17 cellular contexts compared by ENCODE assay signal in the genomic region with DNA sequence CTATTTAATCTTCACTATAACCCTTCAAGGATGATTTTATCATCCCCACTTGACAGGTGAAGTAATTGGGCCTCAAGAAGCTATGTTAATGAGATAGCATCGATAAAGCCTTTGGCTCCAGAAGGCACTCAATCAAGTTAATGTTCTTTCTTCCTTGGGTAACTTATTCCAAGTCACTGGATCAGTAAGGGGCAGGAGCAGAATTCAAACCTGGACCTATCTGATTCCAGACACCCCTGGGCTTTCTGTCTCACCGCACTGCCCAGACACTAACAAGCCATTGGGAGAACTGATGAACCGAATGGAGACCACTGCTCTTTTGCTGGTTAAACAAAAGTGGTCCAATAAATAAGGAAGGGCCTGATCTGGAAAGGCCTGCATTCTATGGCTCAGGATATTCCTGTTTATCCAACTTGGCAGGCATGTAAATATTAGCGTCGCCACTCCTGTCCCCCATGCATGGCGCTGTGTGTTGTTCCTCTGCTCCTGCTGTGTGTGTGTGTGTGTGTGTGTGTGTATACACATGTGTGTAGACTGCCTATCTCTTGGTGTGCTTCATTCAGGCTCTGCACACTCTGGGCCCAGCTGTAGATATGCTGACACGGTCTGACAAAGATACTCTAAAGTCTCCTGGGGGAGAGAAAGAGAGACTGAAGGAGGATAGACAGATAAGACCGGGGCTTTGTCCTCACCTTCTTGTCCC. TPM values are rescaled to one million over a fixed set of nuclear protein-coding genes. Genes with fewer than 3 reads are reported as not detected.
DNase-seq lines count a peak whose midpoint lies in the region; ATAC-seq, FAIRE-seq and TF ChIP-seq lines count a peak whose summit lies in the region.
"Had no signal": no experiment of that assay in that cellular context is flagged by ENCODE, and none has a peak within 500 bp of the region (broad histone marks: within the 10 kb centered on the region; RNA-seq: fewer than 3 reads in every experiment).

No MANE protein-coding gene starts in this region.

- no peak overlapping the region for H3K4me3 ChIP-seq in AG04450 (ENCODE audit: low read depth, low read length)
- H3K4me3 ChIP-seq in sigmoid colon, result peak overlapping the region; percentile 1 to 82 (median 74)
- H3K4me3 ChIP-seq: GM23248, PC-9 had no signal

- intact Hi-C loops in sigmoid colon (cut with DNase I), result no loop called here

- POLR2A ChIA-PET in AG04450 (lab: Yijun Ruan, JAX), result interaction anchor here (0.5 to 2.7 kb wide), 5 partner anchors 17 to 43 kb away, joined by 4 to 15 read pairs (median 11); a partner anchor contains a TSS
- POLR2A ChIA-PET in WTC11 (lab: Charles Lee), result no interaction called here

- H3K9me3 Mint-ChIP-seq in WTC11 (no peaks in the 10 kb centered on the region), mesothelial cell of epicardium (no peaks in the 10 kb centered on the region)
- no peaks in the 10 kb centered on the region for H3K9me3 Mint-ChIP-seq in activated naive CD4-positive, alpha-beta T cell treated with anti-CD3 and anti-CD28 coated beads, Interleukin-2, amount 10 ng/mL, durations not matched to agents 7 days and 5 days
- H3K9me3 Mint-ChIP-seq in stimulated activated naive B cell treated with anti-CD40 and anti-IgM and Interleukin-4, amounts not matched to agents 10 μg/mL and 1 μg/mL and 100 μg/mL, for 72 hours, result no peaks in the 10 kb centered on the region
- H3K9me3 Mint-ChIP-seq: activated T-cell treated with anti-CD3 and anti-CD28 coated beads, Interleukin-2, amount 50 U/mL, for 72 hours; CD8-positive, alpha-beta T cell had no signal

- 74 to 76% methylated on average over 8 of the region's 8 CpGs for WGBS in sigmoid colon, 2 donors

- TF ChIP-seq POLR2A in sigmoid colon (IDR thresholded peaks at IDR 0.05) (no peak), H54 (IDR thresholded peaks at IDR 0.05; ENCODE audit: low read depth, low read length) (no peak)

- H3K4me1 Mint-ChIP-seq in WTC11 (peaks cover 16% of the 10 kb centered on the region), mesothelial cell of epicardium (peaks cover 32% of the 10 kb centered on the region)
- H3K4me1 Mint-ChIP-seq in activated naive CD4-positive, alpha-beta T cell treated with anti-CD3 and anti-CD28 coated beads, Interleukin-2, amount 10 ng/mL, durations not matched to agents 7 days and 5 days, result no peaks in the 10 kb centered on the region
- H3K4me1 Mint-ChIP-seq in stimulated activated naive B cell treated with anti-CD40 and anti-IgM and Interleukin-4, amounts not matched to agents 10 μg/mL and 1 μg/mL and 100 μg/mL, for 72 hours, result no peaks in the 10 kb centered on the region

- H3K4me1 ChIP-seq in sigmoid colon, result peaks cover 0 to 70% (median 63%) of the 10 kb centered on the region in 4 donors

- ATAC-seq in WTC11 (no peak), GM19452 (IDR thresholded peaks at IDR 0.05; ENCODE audit: unreplicated experiment) (no peak)
- no peak for ATAC-seq in stimulated activated naive B cell treated with anti-CD40 and anti-IgM and Interleukin-4, amounts not matched to agents 10 μg/mL and 1 μg/mL and 100 μg/mL, for 72 hours (replicated peaks)
- ATAC-seq: activated T-cell treated with anti-CD3 and anti-CD28 coated beads, Interleukin-2, amount 50 U/mL, for 72 hours; CD8-positive, alpha-beta T cell had no signal

- H3K27ac ChIP-seq in AG04450 (ENCODE audit: low read depth, low read length) (peak overlapping the region; percentile 92), sigmoid colon (peak overlapping the region; percentile 91 to 98 (median 92))
- H3K27ac ChIP-seq: GM23248, PC-9 had no signal

- no peak for DNase-seq in AG04450 (ENCODE audit: low read depth, low spot score)
- no peak for DNase-seq in WTC11 (ENCODE audit: low spot score)
- DNase-seq in mesothelial cell of epicardium (ENCODE audit: low spot score in 2 of 2, unreplicated experiment in 2 of 2), result no peak
- no peak for DNase-seq in sigmoid colon
- no peak for DNase-seq in activated naive CD4-positive, alpha-beta T cell treated with anti-CD3 and anti-CD28 coated beads, Interleukin-2, amount 10 ng/mL, durations not matched to agents 7 days and 5 days
- DNase-seq in H54 (ENCODE audit: insufficient read length, low spot score), result no peak
- no peak for DNase-seq in stimulated activated naive B cell treated with anti-CD40 and anti-IgM and Interleukin-4, amounts not matched to agents 10 μg/mL and 1 μg/mL and 100 μg/mL, for 72 hours
- DNase-seq: activated T-cell treated with anti-CD3 and anti-CD28 coated beads, Interleukin-2, amount 50 U/mL, for 72 hours; CD8-positive, alpha-beta T cell; head of caudate nucleus; NCI-H2029; NCI-H526 treated with DMSO at 0.1 percent for 48 hours; PC-9 had no signal

- no peak for FAIRE-seq in H54 (lab: Jason Lieb, UNC)

- H3K27me3 ChIP-seq in AG04450 (ENCODE audit: control insufficient read depth, insufficient read depth, low read length), result no peaks in the 10 kb centered on the region
- no peaks in the 10 kb centered on the region for H3K27me3 ChIP-seq in sigmoid colon

- CTCF ChIA-PET in AG04450 (lab: Charles Lee), result interaction anchor here (0.7 to 2.1 kb wide), 3 partner anchors 11 to 467 kb away, joined by 4 to 9 read pairs (median 7); no protein-coding TSS in a partner anchor
- CTCF ChIA-PET in WTC11 (lab: Charles Lee), result interaction anchor here (0.9 to 1.8 kb wide), 4 partner anchors 23 to 67 kb away, joined by 3 to 12 read pairs (median 8); no protein-coding TSS in a partner anchor
- CTCF ChIA-PET in activated naive CD4-positive, alpha-beta T cell treated with anti-CD3 and anti-CD28 coated beads, Interleukin-2, amount 10 ng/mL, durations not matched to agents 7 days and 5 days (lab: Charles Lee), result no interaction called here

- no peak overlapping the region for H3K4me3 Mint-ChIP-seq in WTC11
- H3K4me3 Mint-ChIP-seq in mesothelial cell of epicardium, result no peak overlapping the region
- no peak overlapping the region for H3K4me3 Mint-ChIP-seq in activated naive CD4-positive, alpha-beta T cell treated with anti-CD3 and anti-CD28 coated beads, Interleukin-2, amount 10 ng/mL, durations not matched to agents 7 days and 5 days
- no peak overlapping the region for H3K4me3 Mint-ChIP-seq in stimulated activated naive B cell treated with anti-CD40 and anti-IgM and Interleukin-4, amounts not matched to agents 10 μg/mL and 1 μg/mL and 100 μg/mL, for 72 hours
- H3K4me3 Mint-ChIP-seq: activated T-cell treated with anti-CD3 and anti-CD28 coated beads, Interleukin-2, amount 50 U/mL, for 72 hours; CD8-positive, alpha-beta T cell had no signal

- H3K27me3 Mint-ChIP-seq in WTC11 (ENCODE audit: low read depth), result peaks cover 2% of the 10 kb centered on the region; the same call in 1 of the 2 replicates
- H3K27me3 Mint-ChIP-seq in mesothelial cell of epicardium (ENCODE audit: low read depth), result no peaks in the 10 kb centered on the region
- peaks cover 62% of the 10 kb centered on the region for H3K27me3 Mint-ChIP-seq in activated naive CD4-positive, alpha-beta T cell treated with anti-CD3 and anti-CD28 coated beads, Interleukin-2, amount 10 ng/mL, durations not matched to agents 7 days and 5 days
- peaks cover 26 to 45% of the 10 kb centered on the region in 2 donors for H3K27me3 Mint-ChIP-seq in stimulated activated naive B cell treated with anti-CD40 and anti-IgM and Interleukin-4, amounts not matched to agents 10 μg/mL and 1 μg/mL and 100 μg/mL, for 72 hours

- TF ChIP-seq EP300 in sigmoid colon (IDR thresholded peaks at IDR 0.05), result no peak

- H3K27ac Mint-ChIP-seq in WTC11 (peak overlapping the region; percentile 13; the same call in 1 of the 2 replicates), mesothelial cell of epicardium (peak overlapping the region; percentile 44)
- H3K27ac Mint-ChIP-seq in activated naive CD4-positive, alpha-beta T cell treated with anti-CD3 and anti-CD28 coated beads, Interleukin-2, amount 10 ng/mL, durations not matched to agents 7 days and 5 days, result no peak overlapping the region
- H3K27ac Mint-ChIP-seq in stimulated activated naive B cell treated with anti-CD40 and anti-IgM and Interleukin-4, amounts not matched to agents 10 μg/mL and 1 μg/mL and 100 μg/mL, for 72 hours, result no peak overlapping the region
- H3K27ac Mint-ChIP-seq: activated T-cell treated with anti-CD3 and anti-CD28 coated beads, Interleukin-2, amount 50 U/mL, for 72 hours; CD8-positive, alpha-beta T cell had no signal

- H3K36me3 Mint-ChIP-seq in WTC11 (no peaks in the 10 kb centered on the region), mesothelial cell of epicardium (no peaks in the 10 kb centered on the region)
- no peaks in the 10 kb centered on the region for H3K36me3 Mint-ChIP-seq in activated naive CD4-positive, alpha-beta T cell treated with anti-CD3 and anti-CD28 coated beads, Interleukin-2, amount 10 ng/mL, durations not matched to agents 7 days and 5 days
- H3K36me3 Mint-ChIP-seq in stimulated activated naive B cell treated with anti-CD40 and anti-IgM and Interleukin-4, amounts not matched to agents 10 μg/mL and 1 μg/mL and 100 μg/mL, for 72 hours, result no peaks in the 10 kb centered on the region
- H3K36me3 Mint-ChIP-seq: CD8-positive, alpha-beta T cell had no signal

- peaks cover 3 to 38% (median 6%) of the 10 kb centered on the region in 4 donors for H3K36me3 ChIP-seq in sigmoid colon

- TF ChIP-seq CTCF in AG04450 (IDR thresholded peaks at IDR 0.05; ENCODE audit: low read depth, low read length) (no peak), WTC11 (IDR thresholded peaks at IDR 0.05) (no peak), mesothelial cell of epicardium (IDR thresholded peaks at IDR 0.05; ENCODE audit: unreplicated experiment) (no peak), sigmoid colon (IDR thresholded peaks at IDR 0.05) (no peak)

- no peaks in the 10 kb centered on the region for H3K9me3 ChIP-seq in AG04450 (ENCODE audit: control insufficient read depth, insufficient read depth, low read length)
- H3K9me3 ChIP-seq in sigmoid colon, result no peaks in the 10 kb centered on the region

RNA-seq across cellular contexts. Expression of a gene that starts 6.9 kb away (rescaled TPM):
- polyA plus RNA-seq in AG04450 (2011; rRNA removed) (41.1 and 52.6 TPM in 2 replicates), sigmoid colon (10 to 100 TPM in 2 of 3 donors, 1 to 10 TPM in 1; 4.9 to 75.0 (median 15.6) TPM)
- 57.1 and 72.9 TPM in 2 replicates for polyA minus RNA-seq in AG04450 (2011; rRNA and poly(A)+ RNA removed)
- total RNA-seq in WTC11 (2021) (1.5 to 1.9 TPM (median 1.6 TPM) in 3 replicates), mesothelial cell of epicardium (4.8 to 5.6 TPM (median 5.4 TPM) in 3 replicates), sigmoid colon (1,000 to 10,000 TPM in 1 of 4 donors, 100 to 1,000 TPM in 3; 633 to 1,011 (median 785) TPM)
- total RNA-seq: activated T-cell treated with anti-CD3 and anti-CD28 coated beads, Interleukin-2, amount 50 U/mL, for 72 hours; CD8-positive, alpha-beta T cell; Daoy; mononuclear cell had no signal

RNA-seq across cellular contexts. Expression of a gene that starts 15.9 kb away (rescaled TPM):
- polyA plus RNA-seq in AG04450 (2011; rRNA removed), result 75.2 and 104 TPM in 2 replicates
- polyA minus RNA-seq in AG04450 (2011; rRNA and poly(A)+ RNA removed), result 41.7 and 43.2 TPM in 2 replicates
- total RNA-seq in WTC11 (2021), result 50.3 to 56.1 TPM (median 51.2 TPM) in 3 replicates
- 42.6 to 46.5 TPM (median 46.3 TPM) in 3 replicates for total RNA-seq in mesothelial cell of epicardium
- total RNA-seq in sigmoid colon, result 10 to 100 TPM; 23.3 to 56.7 (median 38.4) TPM
- 10 to 100 TPM; 48.6 to 71.4 (median 57.7) TPM for polyA plus RNA-seq in sigmoid colon

RNA-seq across cellular contexts. Expression of a gene that starts 43.0 kb away (rescaled TPM):
- polyA plus RNA-seq in AG04450 (2011; rRNA removed) (86.8 and 89.0 TPM in 2 replicates), sigmoid colon (10 to 100 TPM; 59.1 to 86.5 (median 81.7) TPM)
- 52.7 and 53.0 TPM in 2 replicates for polyA minus RNA-seq in AG04450 (2011; rRNA and poly(A)+ RNA removed)
- total RNA-seq in WTC11 (2021) (57.4 to 61.6 TPM (median 59.2 TPM) in 3 replicates), mesothelial cell of epicardium (76.6 to 84.3 TPM (median 79.3 TPM) in 3 replicates), sigmoid colon (10 to 100 TPM; 23.9 to 38.5 (median 32.0) TPM)

RNA-seq across cellular contexts. Expression of a gene that starts 50.7 kb away (rescaled TPM):
- 24.4 and 36.4 TPM in 2 replicates for polyA plus RNA-seq in AG04450 (2011; rRNA removed)
- 24.8 and 25.7 TPM in 2 replicates for polyA minus RNA-seq in AG04450 (2011; rRNA and poly(A)+ RNA removed)
- total RNA-seq in WTC11 (2021), result 6.3 to 9.9 TPM (median 8.1 TPM) in 3 replicates
- total RNA-seq in mesothelial cell of epicardium, result 8.3 to 11.5 TPM (median 9.8 TPM) in 3 replicates
- 10 to 100 TPM; 12.7 to 23.7 (median 19.3) TPM for total RNA-seq in sigmoid colon
- 1 to 10 TPM; 3.5 to 6.1 (median 3.6) TPM for polyA plus RNA-seq in sigmoid colon
- total RNA-seq: CD8-positive, alpha-beta T cell had no signal

Comparison
In these comparisons a context has a peak if more than half of its experiments do, and no peak if none do; other contexts are left out.
1. H3K27ac Mint-ChIP-seq: peak in WTC11 (single experiment) and mesothelial cell of epicardium (single experiment); none in activated naive CD4-positive, alpha-beta T cell treated with anti-CD3 and anti-CD28 coated beads, Interleukin-2, amount 10 ng/mL, durations not matched to agents 7 days and 5 days (single experiment) and stimulated activated naive B cell treated with anti-CD40 and anti-IgM and Interleukin-4, amounts not matched to agents 10 μg/mL and 1 μg/mL and 100 μg/mL, for 72 hours (single experiment).
2. RNA of a gene that starts 6.9 kb away (total RNA-seq): 633 to 1,011 TPM in sigmoid colon; 4.8 to 5.6 TPM in mesothelial cell of epicardium and 1.5 to 1.9 TPM in WTC11; every median in the first group is over 10 times any median in the second.